Comparison of ENCODE assay signal across 8 cellular contexts in genomic region chr2:186486651-186487647, GRCh38. TPM values are rescaled to one million over a fixed set of nuclear protein-coding genes. Genes with fewer than 3 reads are reported as not detected.
A peak's percentile ranks its signal among the peaks of the same experiment; 100 is the strongest.
DNase-seq lines count a peak whose midpoint lies in the region; ATAC-seq and TF ChIP-seq lines count a peak whose summit lies in the region.

No MANE protein-coding gene starts in this region.

- H3F3A ChIP-seq in PC-3 (ENCODE audit: low read length, unreplicated experiment), result no peaks in the 10 kb centered on the region

- DNase-seq in stimulated activated naive CD8-positive, alpha-beta T cell treated with anti-CD3 and anti-CD28 coated beads, Interleukin-15, Interleukin-2, amounts not matched to agents 100 U/mL and 50 U/mL, for 24 hours, result no peak
- DNase-seq in PC-3 (peak; percentile 32), occipital lobe (lab: John Stamatoyannopoulos, UW) (no peak)
- DNase-seq in effector CD4-positive, alpha-beta T cell, result no peak

- H3K4me3 Mint-ChIP-seq in stimulated activated naive CD8-positive, alpha-beta T cell treated with anti-CD3 and anti-CD28 coated beads, Interleukin-15, Interleukin-2, amounts not matched to agents 100 ng/mL and 50 ng/mL, for 24 hours, result peak overlapping the region; percentile 99

- no peaks in the 10 kb centered on the region for H3K27me3 ChIP-seq in PC-3 (ENCODE audit: low read length)
- no peaks in the 10 kb centered on the region for H3K27me3 ChIP-seq in duodenal mucosa (ENCODE audit: control insufficient read depth in 1 of 2, insufficient read depth in 2 of 2, low read length in 2 of 2)
- no peaks in the 10 kb centered on the region for H3K27me3 ChIP-seq in muscle layer of colon (ENCODE audit: control insufficient read depth in 1 of 2, insufficient read depth in 2 of 2, low read length in 2 of 2)

- H3K36me3 Mint-ChIP-seq in stimulated activated naive CD8-positive, alpha-beta T cell treated with anti-CD3 and anti-CD28 coated beads, Interleukin-15, Interleukin-2, amounts not matched to agents 100 ng/mL and 50 ng/mL, for 24 hours (ENCODE audit: low read depth), result peaks cover 32% of the 10 kb centered on the region

- H3K27me3 Mint-ChIP-seq in stimulated activated naive CD8-positive, alpha-beta T cell treated with anti-CD3 and anti-CD28 coated beads, Interleukin-15, Interleukin-2, amounts not matched to agents 100 ng/mL and 50 ng/mL, for 24 hours, result no peaks in the 10 kb centered on the region

- H3K9me2 ChIP-seq in PC-3 (replicated peaks; ENCODE audit: low read length), result no peaks in the 10 kb centered on the region

- H3K9ac ChIP-seq in PC-3 (ENCODE audit: low read length), result peak overlapping the region; percentile 93
- H3K9ac ChIP-seq in duodenal mucosa (ENCODE audit: low read depth in 1 of 2, low read length in 2 of 2), result peak overlapping the region; percentile 91 to 92
- peak overlapping the region; percentile 84 for H3K9ac ChIP-seq in muscle layer of colon (ENCODE audit: low read length)

- H3K9me3 ChIP-seq in PC-3 (ENCODE audit: low read length) (no peaks in the 10 kb centered on the region), duodenal mucosa (ENCODE audit: control insufficient read depth in 1 of 2, low read length in 2 of 2) (no peaks in the 10 kb centered on the region), muscle layer of colon (ENCODE audit: low read length) (no peaks in the 10 kb centered on the region)

- no peaks in the 10 kb centered on the region for H3K9me3 Mint-ChIP-seq in stimulated activated naive CD8-positive, alpha-beta T cell treated with anti-CD3 and anti-CD28 coated beads, Interleukin-15, Interleukin-2, amounts not matched to agents 100 ng/mL and 50 ng/mL, for 24 hours

- H3K4me2 ChIP-seq in PC-3 (ENCODE audit: low read length), result peak overlapping the region; percentile 92

- POLR2A ChIA-PET in PC-3 (lab: Charles Lee; ENCODE audit: unreplicated experiment), result no interaction called here

- H3K4me1 Mint-ChIP-seq in stimulated activated naive CD8-positive, alpha-beta T cell treated with anti-CD3 and anti-CD28 coated beads, Interleukin-15, Interleukin-2, amounts not matched to agents 100 ng/mL and 50 ng/mL, for 24 hours (ENCODE audit: low read depth), result peaks cover 75% of the 10 kb centered on the region

- H3K27ac Mint-ChIP-seq in stimulated activated naive CD8-positive, alpha-beta T cell treated with anti-CD3 and anti-CD28 coated beads, Interleukin-15, Interleukin-2, amounts not matched to agents 100 ng/mL and 50 ng/mL, for 24 hours, result peak overlapping the region; percentile 99

- ATAC-seq in stimulated activated naive CD8-positive, alpha-beta T cell treated with anti-CD3 and anti-CD28 coated beads, Interleukin-15, Interleukin-2, amounts not matched to agents 100 U/mL and 50 U/mL, for 24 hours, result no peak
- no peak for ATAC-seq in PC-3
- no peak for ATAC-seq in HG03469 (IDR thresholded peaks at IDR 0.05; ENCODE audit: unreplicated experiment)

- no peaks in the 10 kb centered on the region for H3K36me3 ChIP-seq in PC-3 (ENCODE audit: low read depth, low read length)
- no peaks in the 10 kb centered on the region for H3K36me3 ChIP-seq in duodenal mucosa (ENCODE audit: control insufficient read depth in 1 of 2, insufficient read depth in 2 of 2, low read length in 2 of 2)
- no peaks in the 10 kb centered on the region for H3K36me3 ChIP-seq in muscle layer of colon (ENCODE audit: insufficient read depth, low read length)

- TF ChIP-seq CTCF in PC-3 (conservative IDR thresholded peaks at IDR 0.05; ENCODE audit: low read depth, low read length), result no peak

- H3K79me2 ChIP-seq in PC-3 (ENCODE audit: low read length), result peaks cover 86% of the 10 kb centered on the region

- TSS peak; percentile 52 for BruUV-seq in PC-3 (replicated peaks; lab: Mats Ljungman, UMichigan)

- H3K4me3 ChIP-seq in PC-3 (ENCODE audit: low read length) (peak overlapping the region; percentile 90), duodenal mucosa (ENCODE audit: low read depth in 1 of 2, low read length in 2 of 2) (peak overlapping the region; percentile 96 to 99), muscle layer of colon (ENCODE audit: low read depth in 1 of 2, low read length in 2 of 2) (peak overlapping the region; percentile 91 to 96)

- H3K27ac ChIP-seq in PC-3 (ENCODE audit: low read length), result peak overlapping the region; percentile 72
- H3K27ac ChIP-seq in duodenal mucosa (ENCODE audit: low read depth, low read length), result peak overlapping the region; percentile 82
- H3K27ac ChIP-seq in muscle layer of colon (ENCODE audit: low read depth, low read length), result peak overlapping the region; percentile 93

- CTCF ChIA-PET in PC-3 (lab: Charles Lee), result no interaction called here

- H3K4me1 ChIP-seq in PC-3 (ENCODE audit: insufficient read depth, low read length), result peaks cover 22% of the 10 kb centered on the region
- peaks cover 38 to 44% of the 10 kb centered on the region in 2 donors for H3K4me1 ChIP-seq in duodenal mucosa (ENCODE audit: control insufficient read depth in 1 of 2, insufficient read depth in 2 of 2, low read length in 2 of 2)
- H3K4me1 ChIP-seq in muscle layer of colon (ENCODE audit: insufficient read depth, low read length), result peaks cover 42% of the 10 kb centered on the region

- peak overlapping the region; percentile 84 for H2AFZ ChIP-seq in PC-3 (ENCODE audit: low read length)

- intact Hi-C loops in PC-3 (cut with micrococcal nuclease), result loop anchor here (5.0 kb wide), 1 partner anchor 105 kb away; the partner anchor contains the start of gene ITGAV

- H4K20me1 ChIP-seq in PC-3 (ENCODE audit: low read length), result peaks cover 51% of the 10 kb centered on the region

RNA-seq across cellular contexts. Expression of gene ZC3H15, which starts 0.9 kb away (rescaled TPM):
- total RNA-seq in PC-3 (2014; rRNA removed) (58.2 and 64.9 TPM in 2 replicates), occipital lobe (79.7 TPM)
